In the genomic region with DNA sequence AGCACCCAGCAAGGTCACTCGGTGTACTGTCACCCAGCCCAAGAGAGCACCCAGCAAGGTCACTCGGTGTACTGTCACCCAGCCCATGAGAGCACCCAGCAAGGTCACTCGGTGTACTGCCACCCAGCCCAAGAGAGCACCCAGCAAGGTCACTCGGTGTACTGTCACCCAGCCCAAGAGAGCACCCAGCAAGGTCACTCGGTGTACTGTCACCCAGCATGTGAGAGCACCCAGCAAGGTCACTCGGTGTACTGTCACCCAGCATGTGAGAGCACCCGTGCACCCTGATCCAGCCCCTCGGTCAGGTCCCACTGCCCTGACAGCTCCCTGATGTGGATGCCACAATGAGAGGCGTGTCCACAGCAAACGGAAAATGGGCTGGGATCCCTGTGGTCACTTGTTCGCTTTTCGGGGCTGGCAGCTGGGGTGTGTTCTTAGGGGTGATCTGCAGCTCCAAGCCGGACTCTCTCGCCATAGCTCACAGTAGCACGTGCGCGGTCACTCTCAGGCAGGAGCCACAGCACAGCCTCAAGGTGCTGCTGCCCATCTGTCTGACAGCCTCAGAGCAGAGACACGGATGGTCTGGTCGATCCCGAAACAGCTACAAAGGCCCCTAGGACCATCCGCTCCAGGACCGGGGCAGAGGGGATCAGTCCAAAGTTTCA, we compare ENCODE assay signal across 7 cellular contexts.
DNase-seq lines count a peak whose midpoint lies in the region; ATAC-seq, FAIRE-seq and TF ChIP-seq lines count a peak whose summit lies in the region.
"Not testable (repeated sequence)": the region's sequence is repeated elsewhere in the genome, so short reads cannot be mapped to it uniquely, and the experiment has no call there.

No MANE protein-coding gene starts in this region.

- WGBS in spleen, 5 donors: 86 to 93% (median 89%) methylated on average over 6 to 21 of the region's 22 CpGs
- 81 to 83% methylated on average over 20 to 21 of the region's 22 CpGs for WGBS in aorta, 2 donors

- H3K27me3 ChIP-seq in Peyer's patch; bronchial epithelial cell (ENCODE audit: control insufficient read depth, insufficient read depth, low read length); lower lobe of right lung (ENCODE audit: low read depth); osteoblast (ENCODE audit: insufficient read depth, low read length); spleen (replicated peaks in 1 of 7); aorta (ENCODE audit: control insufficient read depth in 1 of 2, insufficient read depth in 2 of 2, low read length in 1 of 2): not testable (repeated sequence)

- ATAC-seq in lower lobe of right lung; aorta (ENCODE audit: low FRiP score): not testable (repeated sequence)

- H2AFZ ChIP-seq in osteoblast (ENCODE audit: low read length): not testable (repeated sequence)

- intact Hi-C loops in cardiac septum (cut with DNase I); lower lobe of right lung (cut with DNase I); spleen (cut with DNase I; ENCODE audit: low total_unique reads); aorta (cut with DNase I): not testable (repeated sequence)

- H3K27ac ChIP-seq in Peyer's patch; lower lobe of right lung; osteoblast (ENCODE audit: low read depth, low read length); spleen; aorta (ENCODE audit: low read depth in 1 of 2, low read length in 2 of 2): not testable (repeated sequence)

- not testable (repeated sequence) for TF ChIP-seq POLR2A in Peyer's patch (IDR thresholded peaks at IDR 0.05); spleen (IDR thresholded peaks at IDR 0.05)

- not testable (repeated sequence) for H3K36me3 ChIP-seq in Peyer's patch; bronchial epithelial cell (ENCODE audit: control insufficient read depth, insufficient read depth, low read length); lower lobe of right lung; osteoblast (ENCODE audit: insufficient read depth, low read length); spleen; aorta (ENCODE audit: control insufficient read depth in 1 of 2, insufficient read depth in 2 of 2, low read length in 1 of 2)

- H3K4me2 ChIP-seq in osteoblast (ENCODE audit: insufficient read depth, low read length): not testable (repeated sequence)

- H3K4me3 ChIP-seq in Peyer's patch; bronchial epithelial cell (ENCODE audit: low read depth, low read length); lower lobe of right lung; osteoblast (ENCODE audit: insufficient read depth, low read length); spleen; aorta (ENCODE audit: low read length in 2 of 2): not testable (repeated sequence)

- H3K79me2 ChIP-seq in osteoblast (ENCODE audit: insufficient read depth, low read length): not testable (repeated sequence)

- not testable (repeated sequence) for H3K9me3 ChIP-seq in Peyer's patch; lower lobe of right lung; osteoblast (ENCODE audit: low read depth, low read length); spleen; aorta (ENCODE audit: control insufficient read depth, low read length)

- H3K4me1 ChIP-seq in Peyer's patch; lower lobe of right lung; osteoblast (ENCODE audit: insufficient read depth, low read length); spleen; aorta (ENCODE audit: control insufficient read depth in 1 of 2, insufficient read depth in 2 of 2, low read length in 2 of 2): not testable (repeated sequence)

- DNase-seq in Peyer's patch: peak in 2 of 3 donors; percentile 11 to 40
- DNase-seq in bronchial epithelial cell (ENCODE audit: low read depth): not testable (repeated sequence)
- peak; percentile 77 for DNase-seq in cardiac septum (ENCODE audit: low spot score)
- DNase-seq in lower lobe of right lung: peak; percentile 48
- peak; percentile 86 for DNase-seq in osteoblast (ENCODE audit: insufficient read length, low spot score, missing footprints)
- DNase-seq in spleen: peak; percentile 59
- peak; percentile 45 to 54 for DNase-seq in aorta

- TF ChIP-seq CTCF in Peyer's patch (IDR thresholded peaks at IDR 0.05); bronchial epithelial cell (IDR thresholded peaks at IDR 0.05; ENCODE audit: insufficient read depth, low read length, severe bottlenecking); lower lobe of right lung (IDR thresholded peaks at IDR 0.05); osteoblast (IDR thresholded peaks at IDR 0.05; ENCODE audit: extremely low read depth, low read depth, low read length); spleen (IDR thresholded peaks at IDR 0.05 in 8 of 11, conservative IDR thresholded peaks at IDR 0.05 in 3 of 11): not testable (repeated sequence)

- not testable (repeated sequence) for H4K20me1 ChIP-seq in osteoblast (ENCODE audit: insufficient read depth, low read length)

- peak; percentile 50 for FAIRE-seq in bronchial epithelial cell (lab: Jason Lieb, UNC)
